ENCODE assay signal across 19 cellular contexts in the genomic region with DNA sequence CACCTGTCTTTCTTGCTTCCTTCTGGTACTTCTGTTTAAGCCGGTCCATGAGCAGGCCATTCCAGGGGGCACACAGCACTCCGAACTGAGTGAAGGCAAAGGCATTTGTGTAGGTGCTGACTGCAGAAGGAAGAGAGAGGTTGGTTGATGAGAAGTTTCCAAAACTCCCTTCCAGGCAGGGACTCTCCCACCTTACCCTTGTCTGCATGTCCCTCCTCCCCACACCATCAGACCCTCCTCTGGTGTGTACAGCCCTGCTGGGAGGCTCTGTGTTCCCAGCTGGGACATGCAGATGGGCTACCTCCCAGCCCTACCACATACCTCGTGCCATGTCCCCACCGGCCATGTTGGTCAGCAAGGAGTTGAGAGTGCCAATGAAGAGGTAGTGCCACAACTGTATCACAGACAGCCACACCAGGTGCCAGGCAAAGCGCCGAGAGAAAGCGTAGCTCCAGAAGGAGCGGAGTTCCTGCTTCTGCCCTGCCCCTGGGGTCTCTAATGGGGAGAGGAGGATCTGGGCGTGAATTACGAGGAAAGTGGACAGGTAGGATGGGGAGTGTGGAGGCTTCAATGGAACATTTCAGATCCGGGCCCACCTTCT. TPM values are rescaled to one million over a fixed set of nuclear protein-coding genes. Genes with fewer than 3 reads are reported as not detected.
"Had no signal": no experiment of that assay in that cellular context is flagged by ENCODE, and none has a peak within 500 bp of the region (broad histone marks: within the 10 kb centered on the region; RNA-seq: fewer than 3 reads in every experiment).

No MANE protein-coding gene starts in this region.

- H3K9me3 Mint-ChIP-seq: activated naive CD4-positive, alpha-beta T cell treated with anti-CD3 and anti-CD28 coated beads, Interleukin-2, amount 50 U/mL, for 24 hours; activated T-cell treated with anti-CD3 and anti-CD28 coated beads, Interleukin-2, amount 50 U/mL, for 4 hours; T-cell had no signal

- H3K4me1 Mint-ChIP-seq: endodermal cell, T-cell had no signal

- H3K27ac Mint-ChIP-seq: activated naive CD4-positive, alpha-beta T cell treated with anti-CD3 and anti-CD28 coated beads, Interleukin-2, amount 50 U/mL, for 24 hours; endodermal cell had no signal

- ATAC-seq: activated T-cell treated with anti-CD3 and anti-CD28 coated beads, Interleukin-2, amount 50 U/mL, for 4 hours; lower lobe of right lung; T-cell had no signal

- DNase-seq: activated CD4-positive, alpha-beta T cell treated with anti-CD3 and anti-CD28 coated beads for 1 hour; activated CD8-positive, alpha-beta memory T cell treated with anti-CD3 and anti-CD28 coated beads for 24 hours; activated T-cell treated with anti-CD3 and anti-CD28 coated beads, Interleukin-2, amount 50 U/mL, for 4 hours; anterior cingulate cortex; endodermal cell; lower lobe of right lung; midbrain; posterior cingulate gyrus; stimulated activated CD4-positive, alpha-beta T cell treated with anti-CD3 and anti-CD28 coated beads, Interleukin-15, amount 100 ng/mL, for 24 hours; stimulated activated CD4-positive, alpha-beta T cell treated with anti-CD3 and anti-CD28 coated beads, Interleukin-4, amount 100 ng/mL, for 24 hours; T-cell; T1000; tibial artery had no signal

- H3K27me3 ChIP-seq: neutrophil, tibial artery had no signal

- H3K4me3 Mint-ChIP-seq: activated naive CD4-positive, alpha-beta T cell treated with anti-CD3 and anti-CD28 coated beads, Interleukin-2, amount 50 U/mL, for 24 hours; activated T-cell treated with anti-CD3 and anti-CD28 coated beads, Interleukin-2, amount 50 U/mL, for 4 hours; endodermal cell; T-cell had no signal

- H3K4me3 ChIP-seq: lower lobe of right lung, tibial artery had no signal

- H3K27me3 Mint-ChIP-seq: activated naive CD4-positive, alpha-beta T cell treated with anti-CD3 and anti-CD28 coated beads, Interleukin-2, amount 50 U/mL, for 24 hours; T-cell had no signal

- H3K27ac ChIP-seq: lower lobe of right lung, neutrophil, tibial artery had no signal

- H3K9me3 ChIP-seq: lower lobe of right lung, neutrophil, tibial artery had no signal

RNA-seq across cellular contexts. Expression of a gene that starts 24.3 kb away (rescaled TPM):
- total RNA-seq: glomerular endothelial cell, lower lobe of right lung had no signal

RNA-seq across cellular contexts. Expression of a gene that starts 33.8 kb away (rescaled TPM):
- total RNA-seq: activated T-cell treated with anti-CD3 and anti-CD28 coated beads, Interleukin-2, amount 50 U/mL, for 4 hours; cerebellum; dermis microvascular lymphatic vessel endothelial cell; endodermal cell; glomerular endothelial cell; lower lobe of right lung; T-cell had no signal

RNA-seq across cellular contexts. Expression of a gene that starts 45.6 kb away (rescaled TPM):
- total RNA-seq: dermis microvascular lymphatic vessel endothelial cell, skeletal muscle tissue had no signal
